In the genomic region with DNA sequence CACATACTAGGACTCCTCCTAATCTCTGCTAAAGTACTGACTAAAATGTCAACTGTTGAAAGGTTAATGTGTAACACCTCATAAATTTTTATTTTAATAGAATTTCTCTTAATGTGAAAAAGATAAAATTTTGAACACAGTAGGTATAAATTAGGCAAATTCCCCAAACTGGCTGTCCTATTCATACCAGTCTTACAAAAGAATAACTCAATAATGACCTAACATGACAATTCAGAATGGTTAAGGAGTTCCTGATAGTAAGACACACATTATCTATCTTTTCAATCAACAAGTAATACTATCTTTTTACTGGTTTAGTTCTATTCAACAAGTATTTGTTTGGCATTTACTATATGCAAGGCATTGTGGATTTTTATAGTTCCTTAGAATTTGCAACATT, we compare ENCODE assay signal across 34 cellular contexts.
"Had no signal": no experiment of that assay in that cellular context is flagged by ENCODE, and none has a peak within 500 bp of the region (broad histone marks: within the 10 kb centered on the region; RNA-seq: fewer than 3 reads in every experiment).

No MANE protein-coding gene starts in this region.

- DNase-seq: Karpas-422, Kasumi-1, MG63, MM.1S, MV-4-11, NCI-H1048, NCI-H1092, NCI-H1092 treated with DMSO at 0.1 percent for 48 hours, NCI-H1105, NCI-H1105 treated with DMSO at 0.1 percent for 48 hours, NCI-H1417, NCI-H1417 treated with DMSO at 0.1 percent for 48 hours, NCI-H1436 treated with DMSO at 0.1 percent for 48 hours, NCI-H146, NCI-H1694, NCI-H1694 treated with DMSO at 0.1 percent for 48 hours, NCI-H187, NCI-H187 treated with DMSO at 0.1 percent for 48 hours, NCI-H1930, NCI-H2029, NCI-H2029 treated with DMSO at 0.1 percent for 48 hours, NCI-H2081, NCI-H2081 treated with DMSO at 0.1 percent for 48 hours, NCI-H2107, NCI-H2171, NCI-H2171 treated with DMSO at 0.1 percent for 48 hours, NCI-H2227 treated with DMSO at 0.1 percent for 48 hours, NCI-H226, NCI-H345, NCI-H446, NCI-H446 treated with DMSO at 0.1 percent for 48 hours, NCI-H510A, NCI-H510A treated with DMSO at 0.1 percent for 48 hours had no signal

- H3K27ac ChIP-seq: KMS-11 had no signal

- H3K27me3 ChIP-seq: MG63 had no signal

- H3K4me2 ChIP-seq: KMS-11 had no signal

- H3K36me3 ChIP-seq: MG63 had no signal

- H3K4me3 ChIP-seq: MG63 had no signal

- H3K9me3 ChIP-seq: MG63 had no signal
